17 cellular contexts compared by ENCODE assay signal in the genomic region with DNA sequence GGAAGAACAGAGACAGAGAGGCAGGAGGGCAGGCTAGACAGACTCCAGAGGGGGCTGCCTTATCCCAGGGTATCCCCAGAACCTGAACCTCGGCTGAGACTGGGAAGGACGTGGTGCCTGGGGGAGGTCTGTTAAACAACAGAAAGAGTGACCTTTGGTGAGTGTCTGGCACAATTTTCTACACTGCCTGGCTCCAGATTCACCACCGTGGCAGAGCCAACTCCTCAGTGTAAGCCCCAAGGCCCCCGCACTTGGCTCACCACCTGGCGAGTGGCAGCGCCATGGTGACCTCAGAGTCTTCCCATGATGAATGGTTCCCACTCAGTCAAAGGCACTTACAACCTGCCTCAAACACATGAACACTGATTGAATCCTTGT. TPM values are rescaled to one million over a fixed set of nuclear protein-coding genes. Genes with fewer than 3 reads are reported as not detected.
"Had no signal": no experiment of that assay in that cellular context is flagged by ENCODE, and none has a peak within 500 bp of the region (broad histone marks: within the 10 kb centered on the region; RNA-seq: fewer than 3 reads in every experiment).

No MANE protein-coding gene starts in this region.

- H3K36me3 ChIP-seq: colonic mucosa, left lung, prostate gland, right lobe of liver had no signal

- H3K4me3 ChIP-seq: colonic mucosa, left lung, mucosa of descending colon, prostate gland, right lobe of liver had no signal

- H3K36me3 Mint-ChIP-seq: activated naive CD4-positive, alpha-beta T cell treated with anti-CD3 and anti-CD28 coated beads, Interleukin-2, amount 50 U/mL, for 72 hours; memory B cell; stimulated activated effector memory CD8-positive, alpha-beta T cell treated with anti-CD3 and anti-CD28 coated beads, Interleukin-12 subunit alpha, Interleukin-12 subunit beta, amount 100 ng/mL, for 72 hours had no signal

- H3K4me1 Mint-ChIP-seq: memory B cell; stimulated activated effector memory CD8-positive, alpha-beta T cell treated with anti-CD3 and anti-CD28 coated beads, Interleukin-12 subunit alpha, Interleukin-12 subunit beta, amount 100 ng/mL, for 72 hours had no signal

- H3K4me1 ChIP-seq: colonic mucosa, left lung, prostate gland had no signal

- ATAC-seq: activated naive CD4-positive, alpha-beta T cell treated with anti-CD3 and anti-CD28 coated beads, Interleukin-2, amount 50 U/mL, for 72 hours; activated T-cell treated with anti-CD3 and anti-CD28 coated beads, Interleukin-2, amount 50 U/mL, for 4 hours; esophagus mucosa; left lung; mucosa of descending colon; right lobe of liver; stimulated activated effector memory CD8-positive, alpha-beta T cell treated with anti-CD3 and anti-CD28 coated beads, Interleukin-12 subunit alpha, Interleukin-12 subunit beta, amount 100 ng/mL, for 72 hours had no signal

- H3K9me3 Mint-ChIP-seq: activated naive CD4-positive, alpha-beta T cell treated with anti-CD3 and anti-CD28 coated beads, Interleukin-2, amount 50 U/mL, for 72 hours; activated T-cell treated with anti-CD3 and anti-CD28 coated beads, Interleukin-2, amount 50 U/mL, for 4 hours; memory B cell; nephron; stimulated activated effector memory CD8-positive, alpha-beta T cell treated with anti-CD3 and anti-CD28 coated beads, Interleukin-12 subunit alpha, Interleukin-12 subunit beta, amount 100 ng/mL, for 72 hours had no signal

- H3K4me3 Mint-ChIP-seq: activated T-cell treated with anti-CD3 and anti-CD28 coated beads, Interleukin-2, amount 50 U/mL, for 4 hours; memory B cell; nephron; stimulated activated effector memory CD8-positive, alpha-beta T cell treated with anti-CD3 and anti-CD28 coated beads, Interleukin-12 subunit alpha, Interleukin-12 subunit beta, amount 100 ng/mL, for 72 hours had no signal

- H3K27me3 ChIP-seq: colonic mucosa, right lobe of liver had no signal

- H3K27ac ChIP-seq: colonic mucosa, left lung, prostate gland, right lobe of liver had no signal

- H3K27ac Mint-ChIP-seq: activated naive CD4-positive, alpha-beta T cell treated with anti-CD3 and anti-CD28 coated beads, Interleukin-2, amount 50 U/mL, for 72 hours; memory B cell; stimulated activated effector memory CD8-positive, alpha-beta T cell treated with anti-CD3 and anti-CD28 coated beads, Interleukin-12 subunit alpha, Interleukin-12 subunit beta, amount 100 ng/mL, for 72 hours had no signal

- H3K9me3 ChIP-seq: colonic mucosa, left lung, mucosa of descending colon, prostate gland, right lobe of liver had no signal

- DNase-seq: activated CD4-positive, CD25-positive, alpha-beta regulatory T cell treated with anti-CD3 and anti-CD28 coated beads, Interleukin-2, amount 50 U/mL, for 72 hours; activated gamma-delta T cell; activated T-cell treated with anti-CD3 and anti-CD28 coated beads, Interleukin-2, amount 50 U/mL, for 4 hours; central memory CD4-positive, alpha-beta T cell; colonic mucosa; hippocampal formation; left lung; mucosa of descending colon; right lobe of liver; T-helper 1 cell; T1000 had no signal

RNA-seq across cellular contexts. Expression of gene RD3, which starts 6.5 kb away (rescaled TPM):
- total RNA-seq: activated naive CD4-positive, alpha-beta T cell treated with anti-CD3 and anti-CD28 coated beads, Interleukin-2, amount 50 U/mL, for 72 hours; activated T-cell treated with anti-CD3 and anti-CD28 coated beads, Interleukin-2, amount 50 U/mL, for 4 hours; esophagus mucosa; left lung; mucosa of descending colon; right lobe of liver had no signal
